17 cellular contexts compared by ENCODE assay signal in genomic region chr21:25750085-25750484, GRCh38. TPM values are rescaled to one million over a fixed set of nuclear protein-coding genes. Genes with fewer than 3 reads are reported as not detected.
DNase-seq lines count a peak whose midpoint lies in the region; ATAC-seq and TF ChIP-seq lines count a peak whose summit lies in the region.
"Had no signal": no experiment of that assay in that cellular context is flagged by ENCODE, and none has a peak within 500 bp of the region (broad histone marks: within the 10 kb centered on the region; RNA-seq: fewer than 3 reads in every experiment).

No MANE protein-coding gene starts in this region.

- TF ChIP-seq CTCF in nephron progenitor cell (IDR thresholded peaks at IDR 0.05) (no peak), GM10248 (IDR thresholded peaks at IDR 0.05; ENCODE audit: control extremely low read depth, extremely low read depth, low read depth, missing control alignments) (no peak), left ventricle myocardium inferior (IDR thresholded peaks at IDR 0.05; ENCODE audit: borderline replicate concordance) (no peak)

- intact Hi-C loops in activated CD4-positive, alpha-beta T cell treated with anti-CD3 and anti-CD28 coated beads for 36 hours (cut with DNase I, micrococcal nuclease) = no loop called here
- intact Hi-C loops in activated T-helper 1 cell treated with anti-CD3 and anti-CD28 coated beads, Interleukin-12 subunit alpha, Interleukin-12 subunit beta, Interleukin-2, Interleukin-4 antibody, amounts not matched to agents 30 ng/mL and 10 ng/mL and 1 ng/mL, durations not matched to agents 14 hours and 24 hours and 36 hours (cut with micrococcal nuclease) = no loop called here
- intact Hi-C loops in left ventricle myocardium inferior (cut with micrococcal nuclease) = no loop called here

- H3K4me1 ChIP-seq in left ventricle myocardium inferior = no peaks in the 10 kb centered on the region

- H3K27ac ChIP-seq in left ventricle myocardium inferior (replicated peaks) = no peak overlapping the region
- H3K27ac ChIP-seq: RWPE1, thoracic aorta had no signal

- H3K27me3 ChIP-seq in left ventricle myocardium inferior (ENCODE audit: low read depth) = no peaks in the 10 kb centered on the region

- H3K4me1 Mint-ChIP-seq in activated CD4-positive, alpha-beta T cell treated with anti-CD3 and anti-CD28 coated beads for 36 hours = peaks cover 6% of the 10 kb centered on the region
- peaks cover 13% of the 10 kb centered on the region for H3K4me1 Mint-ChIP-seq in activated T-helper 1 cell treated with anti-CD3 and anti-CD28 coated beads, Interleukin-12 subunit alpha, Interleukin-12 subunit beta, Interleukin-2, Interleukin-4 antibody, amounts not matched to agents 30 ng/mL and 10 ng/mL and 1 ng/mL, durations not matched to agents 14 hours and 24 hours and 36 hours (ENCODE audit: low read depth)
- peaks cover 9% of the 10 kb centered on the region for H3K4me1 Mint-ChIP-seq in nephron progenitor cell
- H3K4me1 Mint-ChIP-seq: memory B cell had no signal

- peak overlapping the region; percentile 76 for H3K27ac Mint-ChIP-seq in activated CD4-positive, alpha-beta T cell treated with anti-CD3 and anti-CD28 coated beads for 36 hours
- peak overlapping the region; percentile 71 for H3K27ac Mint-ChIP-seq in activated T-helper 1 cell treated with anti-CD3 and anti-CD28 coated beads, Interleukin-12 subunit alpha, Interleukin-12 subunit beta, Interleukin-2, Interleukin-4 antibody, amounts not matched to agents 30 ng/mL and 10 ng/mL and 1 ng/mL, durations not matched to agents 14 hours and 24 hours and 36 hours
- H3K27ac Mint-ChIP-seq in nephron progenitor cell = peak overlapping the region; percentile 88
- H3K27ac Mint-ChIP-seq: memory B cell had no signal

- no peak overlapping the region for H3K4me3 ChIP-seq in left ventricle myocardium inferior
- H3K4me3 ChIP-seq: thoracic aorta had no signal

- H3K4me3 Mint-ChIP-seq in activated CD4-positive, alpha-beta T cell treated with anti-CD3 and anti-CD28 coated beads for 36 hours = no peak overlapping the region
- H3K4me3 Mint-ChIP-seq in activated T-helper 1 cell treated with anti-CD3 and anti-CD28 coated beads, Interleukin-12 subunit alpha, Interleukin-12 subunit beta, Interleukin-2, Interleukin-4 antibody, amounts not matched to agents 30 ng/mL and 10 ng/mL and 1 ng/mL, durations not matched to agents 14 hours and 24 hours and 36 hours = no peak overlapping the region
- no peak overlapping the region for H3K4me3 Mint-ChIP-seq in nephron progenitor cell
- H3K4me3 Mint-ChIP-seq: CD4-positive, CD25-positive, alpha-beta regulatory T cell; memory B cell had no signal

- peak; percentile 39 for ATAC-seq in activated CD4-positive, alpha-beta T cell treated with anti-CD3 and anti-CD28 coated beads for 36 hours
- ATAC-seq: esophagus mucosa, sciatic nerve had no signal

- in situ Hi-C loops in KBM-7 (cut with MboI; ENCODE audit: low pct_unique_long_range_greater_than_20kb, low sequenced_read_pairs) = no loop called here

- POLR2A ChIA-PET in activated CD4-positive, alpha-beta T cell treated with anti-CD3 and anti-CD28 coated beads for 36 hours (lab: Charles Lee) = interaction anchor here (0.6 kb wide), 1 partner anchor 44 kb away, joined by 3 read pairs; no protein-coding TSS in a partner anchor
- POLR2A ChIA-PET in GM10248 (lab: Yijun Ruan, JAX) = no interaction called here

- H3K36me3 ChIP-seq in left ventricle myocardium inferior = peaks cover 72% of the 10 kb centered on the region

- H3K27me3 Mint-ChIP-seq in activated CD4-positive, alpha-beta T cell treated with anti-CD3 and anti-CD28 coated beads for 36 hours = no peaks in the 10 kb centered on the region
- no peaks in the 10 kb centered on the region for H3K27me3 Mint-ChIP-seq in activated T-helper 1 cell treated with anti-CD3 and anti-CD28 coated beads, Interleukin-12 subunit alpha, Interleukin-12 subunit beta, Interleukin-2, Interleukin-4 antibody, amounts not matched to agents 30 ng/mL and 10 ng/mL and 1 ng/mL, durations not matched to agents 14 hours and 24 hours and 36 hours (ENCODE audit: insufficient read depth)
- no peaks in the 10 kb centered on the region for H3K27me3 Mint-ChIP-seq in nephron progenitor cell (ENCODE audit: low read depth, poor library complexity)
- H3K27me3 Mint-ChIP-seq: CD4-positive, CD25-positive, alpha-beta regulatory T cell; memory B cell had no signal

- no peaks in the 10 kb centered on the region for H3K9me3 ChIP-seq in left ventricle myocardium inferior (replicated peaks)
- H3K9me3 ChIP-seq: thoracic aorta had no signal

- CTCF ChIA-PET in activated CD4-positive, alpha-beta T cell treated with anti-CD3 and anti-CD28 coated beads for 36 hours (lab: Charles Lee) = interaction anchor here (1.0 to 1.6 kb wide), 3 partner anchors 9 to 142 kb away, joined by 4 to 6 read pairs (median 4); partner anchors contain the start of genes ATP5PF and GABPA
- CTCF ChIA-PET in GM10248 (lab: Yijun Ruan, JAX) = interaction anchor here (1.3 to 3.8 kb wide), 5 partner anchors 9 to 112 kb away, joined by 3 to 13 read pairs (median 3); partner anchors contain the start of genes ATP5PF and GABPA

- DNase-seq in activated CD4-positive, alpha-beta T cell treated with anti-CD3 and anti-CD28 coated beads for 36 hours = peak; percentile 18
- DNase-seq in activated CD4-positive, alpha-beta T cell treated with anti-CD3 and anti-CD28 coated beads, Interleukin-2, amount 50 U/mL, for 4 hours = no peak
- peak; percentile 59 for DNase-seq in KBM-7
- no peak for DNase-seq in activated T-helper 1 cell treated with anti-CD3 and anti-CD28 coated beads, Interleukin-12 subunit alpha, Interleukin-12 subunit beta, Interleukin-2, Interleukin-4 antibody, amounts not matched to agents 30 ng/mL and 10 ng/mL and 1 ng/mL, durations not matched to agents 14 hours and 24 hours and 36 hours (ENCODE audit: low spot score)
- DNase-seq in nephron progenitor cell = peak; percentile 5
- no peak for DNase-seq in GM10248 (ENCODE audit: extremely low spot score)
- DNase-seq in left ventricle myocardium inferior = no peak
- no peak for DNase-seq in SW 1271 (lab: John Stamatoyannopoulos, UW)
- DNase-seq: activated effector memory CD4-positive, alpha-beta T cell treated with anti-CD3 and anti-CD28 coated beads, Interleukin-2, amount 50 U/mL, for 16 hours; NCI-H1048; nucleus accumbens had no signal

- H3K36me3 Mint-ChIP-seq in activated CD4-positive, alpha-beta T cell treated with anti-CD3 and anti-CD28 coated beads for 36 hours (ENCODE audit: low read depth) = peaks cover 32% of the 10 kb centered on the region
- peaks cover 34% of the 10 kb centered on the region for H3K36me3 Mint-ChIP-seq in activated T-helper 1 cell treated with anti-CD3 and anti-CD28 coated beads, Interleukin-12 subunit alpha, Interleukin-12 subunit beta, Interleukin-2, Interleukin-4 antibody, amounts not matched to agents 30 ng/mL and 10 ng/mL and 1 ng/mL, durations not matched to agents 14 hours and 24 hours and 36 hours (ENCODE audit: low read depth)
- peaks cover 29% of the 10 kb centered on the region for H3K36me3 Mint-ChIP-seq in nephron progenitor cell (ENCODE audit: low read depth)

- H3K9me3 Mint-ChIP-seq in activated CD4-positive, alpha-beta T cell treated with anti-CD3 and anti-CD28 coated beads for 36 hours (ENCODE audit: low read depth) = no peaks in the 10 kb centered on the region
- no peaks in the 10 kb centered on the region for H3K9me3 Mint-ChIP-seq in activated T-helper 1 cell treated with anti-CD3 and anti-CD28 coated beads, Interleukin-12 subunit alpha, Interleukin-12 subunit beta, Interleukin-2, Interleukin-4 antibody, amounts not matched to agents 30 ng/mL and 10 ng/mL and 1 ng/mL, durations not matched to agents 14 hours and 24 hours and 36 hours
- no peaks in the 10 kb centered on the region for H3K9me3 Mint-ChIP-seq in nephron progenitor cell
- H3K9me3 Mint-ChIP-seq: memory B cell had no signal

RNA-seq across cellular contexts. Expression of gene GABPA, which starts 15.3 kb away (rescaled TPM):
- 10 to 100 TPM; 18.7 to 25.3 TPM for total RNA-seq in activated CD4-positive, alpha-beta T cell treated with anti-CD3 and anti-CD28 coated beads for 36 hours
- 26.7 and 26.9 TPM in 2 replicates for total RNA-seq in activated T-helper 1 cell treated with anti-CD3 and anti-CD28 coated beads, Interleukin-12 subunit alpha, Interleukin-12 subunit beta, Interleukin-2, Interleukin-4 antibody, amounts not matched to agents 30 ng/mL and 10 ng/mL and 1 ng/mL, durations not matched to agents 14 hours and 24 hours and 36 hours
- 15.5 TPM for total RNA-seq in left ventricle myocardium inferior

RNA-seq across cellular contexts. Expression of gene ATP5PF, which starts 15.4 kb away (rescaled TPM):
- total RNA-seq in activated CD4-positive, alpha-beta T cell treated with anti-CD3 and anti-CD28 coated beads for 36 hours = 100 to 1,000 TPM; 154 to 165 TPM
- 152 and 161 TPM in 2 replicates for total RNA-seq in activated T-helper 1 cell treated with anti-CD3 and anti-CD28 coated beads, Interleukin-12 subunit alpha, Interleukin-12 subunit beta, Interleukin-2, Interleukin-4 antibody, amounts not matched to agents 30 ng/mL and 10 ng/mL and 1 ng/mL, durations not matched to agents 14 hours and 24 hours and 36 hours
- total RNA-seq in left ventricle myocardium inferior = 819 TPM

Comparison
In these comparisons a context has a peak if more than half of its experiments do, and no peak if none do; other contexts are left out.
1. DNase-seq: peak in activated CD4-positive, alpha-beta T cell treated with anti-CD3 and anti-CD28 coated beads for 36 hours (single experiment), KBM-7 (single experiment) and nephron progenitor cell (single experiment); none in activated CD4-positive, alpha-beta T cell treated with anti-CD3 and anti-CD28 coated beads, Interleukin-2, amount 50 U/mL, for 4 hours (0 of 2), activated T-helper 1 cell treated with anti-CD3 and anti-CD28 coated beads, Interleukin-12 subunit alpha, Interleukin-12 subunit beta, Interleukin-2, Interleukin-4 antibody, amounts not matched to agents 30 ng/mL and 10 ng/mL and 1 ng/mL, durations not matched to agents 14 hours and 24 hours and 36 hours (single experiment), GM10248 (single experiment), left ventricle myocardium inferior (single experiment) and SW 1271 (0 of 2).
2. Peak in every context shown above with its lines, with median percentiles within 50 percentile points of each other: H3K27ac Mint-ChIP-seq.